ENCODE assay signal across 20 cellular contexts in genomic region chr10:113158183-113158582, GRCh38.
DNase-seq lines count a peak whose midpoint lies in the region; ATAC-seq and TF ChIP-seq lines count a peak whose summit lies in the region.
"Had no signal": no experiment of that assay in that cellular context is flagged by ENCODE, and none has a peak within 500 bp of the region (broad histone marks: within the 10 kb centered on the region; RNA-seq: fewer than 3 reads in every experiment).

No MANE protein-coding gene starts in this region.

- no peaks in the 10 kb centered on the region for H3K9me3 Mint-ChIP-seq in GM23338
- no peaks in the 10 kb centered on the region for H3K9me3 Mint-ChIP-seq in WTC11
- H3K9me3 Mint-ChIP-seq in activated naive CD8-positive, alpha-beta T cell treated with anti-CD3 and anti-CD28 coated beads, Interleukin-2, amount 50 U/mL, for 24 hours: no peaks in the 10 kb centered on the region
- H3K9me3 Mint-ChIP-seq: stimulated activated effector memory CD8-positive, alpha-beta T cell treated with anti-CD3 and anti-CD28 coated beads, Interleukin-12 subunit alpha, Interleukin-12 subunit beta, amount 100 ng/mL, for 72 hours had no signal

- no peak overlapping the region for H3K4me2 ChIP-seq in GM23338
- H3K4me2 ChIP-seq: BLaER1 treated with 17β-estradiol and CSF1 and Interleukin-3, amounts not matched to agents 10 nM and 100 nM had no signal

- H4K20me1 ChIP-seq in GM23338 (replicated peaks; ENCODE audit: insufficient read depth): peaks cover 14% of the 10 kb centered on the region

- H3K4me1 ChIP-seq in GM23338 (ENCODE audit: insufficient read depth) (peaks cover 52% of the 10 kb centered on the region), tibial artery (peaks cover 0 to 45% (median 16%) of the 10 kb centered on the region in 4 donors)

- H3K27ac ChIP-seq in GM23338 (ENCODE audit: low read depth): 0 out of 2 replicates have a peak overlapping the region, but pooled peaks have one; percentile 63
- peak overlapping the region; percentile 0 to 50 for H3K27ac ChIP-seq in tibial artery
- H3K27ac ChIP-seq: BLaER1 treated with 17β-estradiol and CSF1 and Interleukin-3, amounts not matched to agents 10 nM and 100 nM had no signal

- no peak for TF ChIP-seq CTCF in GM23338 (conservative IDR thresholded peaks at IDR 0.05; ENCODE audit: low read depth in 2 of 2)
- no peak for TF ChIP-seq CTCF in WTC11 (IDR thresholded peaks at IDR 0.05)
- TF ChIP-seq CTCF in tibial artery (IDR thresholded peaks at IDR 0.05): no peak

- H3K9me2 ChIP-seq in GM23338 (ENCODE audit: insufficient read depth): no peaks in the 10 kb centered on the region

- H3K36me3 Mint-ChIP-seq in GM23338 (ENCODE audit: low read depth): peaks cover 86% of the 10 kb centered on the region
- peaks cover 67% of the 10 kb centered on the region for H3K36me3 Mint-ChIP-seq in WTC11
- peaks cover 3% of the 10 kb centered on the region for H3K36me3 Mint-ChIP-seq in activated naive CD8-positive, alpha-beta T cell treated with anti-CD3 and anti-CD28 coated beads, Interleukin-2, amount 50 U/mL, for 24 hours (ENCODE audit: low read depth)

- H3K27ac Mint-ChIP-seq in GM23338 (no peak overlapping the region), WTC11 (no peak overlapping the region)
- H3K27ac Mint-ChIP-seq in activated naive CD8-positive, alpha-beta T cell treated with anti-CD3 and anti-CD28 coated beads, Interleukin-2, amount 50 U/mL, for 24 hours: no peak overlapping the region
- H3K27ac Mint-ChIP-seq: stimulated activated effector memory CD8-positive, alpha-beta T cell treated with anti-CD3 and anti-CD28 coated beads, Interleukin-12 subunit alpha, Interleukin-12 subunit beta, amount 100 ng/mL, for 72 hours had no signal

- H3K4me3 ChIP-seq in GM23338 (no peak overlapping the region), tibial artery (no peak overlapping the region)
- H3K4me3 ChIP-seq: BLaER1 treated with 17β-estradiol and CSF1 and Interleukin-3, amounts not matched to agents 10 nM and 100 nM had no signal

- 0 out of 2 replicates have a peak, but pooled peaks cover 16% of the 10 kb centered on the region for H3F3A ChIP-seq in GM23338 (replicated peaks; ENCODE audit: low read depth)

- H3K79me2 ChIP-seq in GM23338 (replicated peaks; ENCODE audit: insufficient read depth): no peaks in the 10 kb centered on the region

- DNase-seq in GM23338 (ENCODE audit: low spot score): peak; percentile 41
- DNase-seq in WTC11 (ENCODE audit: low spot score): no peak
- DNase-seq in islet precursor cell: peak; percentile 38
- DNase-seq in tibial artery: no peak
- no peak for DNase-seq in activated naive CD8-positive, alpha-beta T cell treated with anti-CD3 and anti-CD28 coated beads, Interleukin-2, amount 50 U/mL, for 24 hours
- DNase-seq in HK-2 (ENCODE audit: unreplicated experiment): no peak
- DNase-seq in NCI-H128 (lab: John Stamatoyannopoulos, UW; ENCODE audit: unreplicated experiment): no peak
- DNase-seq: activated CD4-positive, alpha-beta T cell treated with anti-CD3 and anti-CD28 coated beads for 4 hours; activated CD8-positive, alpha-beta memory T cell treated with anti-CD3 and anti-CD28 coated beads, Interleukin-2, amount 50 U/mL, for 4 hours; activated gamma-delta T cell treated with Interleukin-2 at 50 U/mL for 16 hours; amygdala; central memory CD4-positive, alpha-beta T cell; GDM1; glutamatergic neuron; NCI-H1694; NCI-H446 had no signal

- ATAC-seq in GM23338 (peak; percentile 30; the same call in 2 of the 3 replicates), WTC11 (peak; percentile 57)
- no peak for ATAC-seq in activated naive CD8-positive, alpha-beta T cell treated with anti-CD3 and anti-CD28 coated beads, Interleukin-2, amount 50 U/mL, for 24 hours
- ATAC-seq: esophagus mucosa; sciatic nerve; stimulated activated effector memory CD8-positive, alpha-beta T cell treated with anti-CD3 and anti-CD28 coated beads, Interleukin-12 subunit alpha, Interleukin-12 subunit beta, amount 100 ng/mL, for 72 hours had no signal

- H2AFZ ChIP-seq in GM23338: no peak overlapping the region

- H3K4me1 Mint-ChIP-seq in GM23338 (peaks cover 39% of the 10 kb centered on the region), WTC11 (peaks cover 42% of the 10 kb centered on the region)
- H3K4me1 Mint-ChIP-seq in activated naive CD8-positive, alpha-beta T cell treated with anti-CD3 and anti-CD28 coated beads, Interleukin-2, amount 50 U/mL, for 24 hours: no peaks in the 10 kb centered on the region
- H3K4me1 Mint-ChIP-seq: stimulated activated effector memory CD8-positive, alpha-beta T cell treated with anti-CD3 and anti-CD28 coated beads, Interleukin-12 subunit alpha, Interleukin-12 subunit beta, amount 100 ng/mL, for 72 hours had no signal

- H3K27me3 ChIP-seq in GM23338 (ENCODE audit: insufficient read depth): no peaks in the 10 kb centered on the region
- H3K27me3 ChIP-seq in tibial artery: no peaks in the 10 kb centered on the region
- H3K27me3 ChIP-seq: BLaER1 treated with 17β-estradiol and CSF1 and Interleukin-3, amounts not matched to agents 10 nM and 100 nM had no signal

- H3K4me3 Mint-ChIP-seq in GM23338 (no peak overlapping the region), WTC11 (no peak overlapping the region)
- H3K4me3 Mint-ChIP-seq in activated naive CD8-positive, alpha-beta T cell treated with anti-CD3 and anti-CD28 coated beads, Interleukin-2, amount 50 U/mL, for 24 hours: no peak overlapping the region
- H3K4me3 Mint-ChIP-seq: stimulated activated effector memory CD8-positive, alpha-beta T cell treated with anti-CD3 and anti-CD28 coated beads, Interleukin-12 subunit alpha, Interleukin-12 subunit beta, amount 100 ng/mL, for 72 hours had no signal

- H3K9me3 ChIP-seq in tibial artery: no peaks in the 10 kb centered on the region

- intact Hi-C loops in tibial artery (cut with DNase I; ENCODE audit: low total_unique reads): no loop called here

- peaks cover 57% of the 10 kb centered on the region for H3K36me3 ChIP-seq in GM23338 (ENCODE audit: insufficient read depth)
- peaks cover 51 to 76% (median 64%) of the 10 kb centered on the region in 3 donors for H3K36me3 ChIP-seq in tibial artery

- peaks cover 17% of the 10 kb centered on the region for H3K27me3 Mint-ChIP-seq in GM23338 (ENCODE audit: insufficient read depth, low read depth, poor library complexity)
- no peaks in the 10 kb centered on the region for H3K27me3 Mint-ChIP-seq in WTC11 (ENCODE audit: low read depth)
- no peaks in the 10 kb centered on the region for H3K27me3 Mint-ChIP-seq in activated naive CD8-positive, alpha-beta T cell treated with anti-CD3 and anti-CD28 coated beads, Interleukin-2, amount 50 U/mL, for 24 hours

- CTCF ChIA-PET in WTC11 (lab: Charles Lee): interaction anchor here (1.1 kb wide), 1 partner anchor 58 kb away, joined by 3 read pairs; no protein-coding TSS in a partner anchor

- POLR2A ChIA-PET in WTC11 (lab: Charles Lee): no interaction called here

TF ChIP-seq in GM23338, 12 proteins besides CTCF, POLR2A, EP300 and RAD21 (continues in another document):
- no peak for TF ChIP-seq STAT1 (IDR thresholded peaks at IDR 0.05; ENCODE audit: unreplicated experiment)
- no peak for TF ChIP-seq REST (IDR thresholded peaks at IDR 0.05; ENCODE audit: unreplicated experiment)

TF ChIP-seq in WTC11, 78 proteins besides CTCF, POLR2A, EP300 and RAD21:
- TF ChIP-seq E2F4 (CRISPR knock-in tag; IDR thresholded peaks at IDR 0.05; ENCODE audit: borderline replicate concordance, low read depth) (no peak), JUN (CRISPR knock-in tag; IDR thresholded peaks at IDR 0.05) (no peak), SOX15 (CRISPR knock-in tag; IDR thresholded peaks at IDR 0.05) (no peak), ZNF138 (CRISPR knock-in tag; conservative IDR thresholded peaks at IDR 0.05) (no peak), TEAD4 (CRISPR knock-in tag; IDR thresholded peaks at IDR 0.05) (no peak), HMGA2 (CRISPR knock-in tag; IDR thresholded peaks at IDR 0.05) (no peak), CDX4 (CRISPR knock-in tag; IDR thresholded peaks at IDR 0.05; ENCODE audit: borderline replicate concordance) (no peak), MYBL2 (CRISPR knock-in tag; IDR thresholded peaks at IDR 0.05) (no peak), MAX (CRISPR knock-in tag; IDR thresholded peaks at IDR 0.05) (no peak), ZNF671 (CRISPR knock-in tag; IDR thresholded peaks at IDR 0.05) (no peak), SMAD4 (CRISPR knock-in tag; IDR thresholded peaks at IDR 0.05) (no peak)

Comparison
In these comparisons a context has a peak if more than half of its experiments do, and no peak if none do; other contexts are left out.
1. DNase-seq: peak in GM23338 (single experiment) and islet precursor cell (single experiment); none in WTC11 (single experiment), tibial artery (0 of 2), activated naive CD8-positive, alpha-beta T cell treated with anti-CD3 and anti-CD28 coated beads, Interleukin-2, amount 50 U/mL, for 24 hours (single experiment), HK-2 (single experiment) and NCI-H128 (single experiment).